8 cellular contexts compared by ENCODE assay signal in the genomic region with DNA sequence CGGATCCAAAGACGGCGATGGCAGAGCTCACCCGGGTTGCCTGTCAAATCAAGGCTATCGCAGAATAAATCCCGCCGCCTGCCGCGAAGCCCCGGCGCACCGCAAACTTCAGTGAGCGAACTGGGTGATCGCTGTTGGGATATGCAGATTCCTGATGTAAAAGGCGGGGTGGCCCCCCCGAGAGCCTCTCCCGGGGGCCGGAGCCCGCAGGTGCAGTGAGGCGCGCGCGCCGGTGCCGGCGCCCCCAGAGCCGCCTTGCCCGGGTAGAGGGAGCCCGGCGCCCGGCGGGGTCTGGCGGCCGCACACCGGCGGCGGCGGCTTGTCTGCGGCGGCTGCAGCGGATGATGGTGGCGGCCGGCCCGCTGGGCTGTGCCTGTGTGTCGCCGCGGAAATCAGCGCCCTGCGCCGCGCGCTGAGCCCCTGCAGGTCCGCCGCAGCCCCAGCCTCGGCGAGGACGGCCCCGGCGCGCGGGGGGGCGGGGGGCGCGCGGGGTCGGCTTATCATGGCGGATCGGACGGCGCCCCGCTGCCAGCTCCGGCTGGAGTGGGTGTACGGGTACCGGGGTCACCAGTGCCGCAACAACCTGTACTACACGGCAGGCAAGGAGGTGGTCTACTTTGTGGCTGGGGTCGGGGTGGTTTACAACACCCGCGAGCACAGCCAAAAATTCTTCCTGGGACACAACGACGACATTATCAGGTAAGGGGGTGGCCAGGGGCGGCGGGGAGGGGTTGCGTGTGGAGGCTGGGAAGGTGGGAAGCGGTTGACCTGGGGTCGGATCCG. TPM values are rescaled to one million over a fixed set of nuclear protein-coding genes. Genes with fewer than 3 reads are reported as not detected.
DNase-seq lines count a peak whose midpoint lies in the region; ATAC-seq, FAIRE-seq and TF ChIP-seq lines count a peak whose summit lies in the region.

No MANE protein-coding gene starts in this region.

- H3K9me3 Mint-ChIP-seq in Caco-2 (ENCODE audit: unreplicated experiment) (no peaks in the 10 kb centered on the region), WTC11 (no peaks in the 10 kb centered on the region)
- H3K9me3 Mint-ChIP-seq in naive thymus-derived CD8-positive, alpha-beta T cell, result no peaks in the 10 kb centered on the region

- H3K36me3 Mint-ChIP-seq in Caco-2 (ENCODE audit: insufficient read depth, unreplicated experiment) (no peaks in the 10 kb centered on the region), WTC11 (no peaks in the 10 kb centered on the region)
- no peaks in the 10 kb centered on the region for H3K36me3 Mint-ChIP-seq in naive thymus-derived CD8-positive, alpha-beta T cell

- no peaks in the 10 kb centered on the region for H3K9me3 ChIP-seq in Caco-2

- no TSS peak for BruUV-seq in Caco-2 (replicated peaks; lab: Mats Ljungman, UMichigan)

- H3K27me3 ChIP-seq in Caco-2 (replicated peaks; ENCODE audit: control insufficient read depth, insufficient read depth, low read length), result no peaks in the 10 kb centered on the region

- CTCF ChIA-PET in Caco-2 (lab: Charles Lee), result no interaction called here
- CTCF ChIA-PET in WTC11 (lab: Charles Lee), result interaction anchor here (0.7 to 1.1 kb wide), 2 partner anchors 59 to 114 kb away, joined by 3 to 5 read pairs; no protein-coding TSS in a partner anchor

- H3K27ac Mint-ChIP-seq in Caco-2 (ENCODE audit: unreplicated experiment) (peak overlapping the region; percentile 42), WTC11 (no peak overlapping the region)
- H3K27ac Mint-ChIP-seq in naive thymus-derived CD8-positive, alpha-beta T cell, result peak overlapping the region in 6 of 10 donors; percentile 7 to 96 (median 65)

- H3K4me1 ChIP-seq in Caco-2, result no peaks in the 10 kb centered on the region

- no peaks in the 10 kb centered on the region for H3K36me3 ChIP-seq in Caco-2 (ENCODE audit: control insufficient read depth, insufficient read depth, low read length)

- H3K4me1 Mint-ChIP-seq in Caco-2 (ENCODE audit: low read depth, unreplicated experiment) (peaks cover 7% of the 10 kb centered on the region), WTC11 (peaks cover 7% of the 10 kb centered on the region)
- peaks cover 6 to 21% (median 14%) of the 10 kb centered on the region in 4 donors for H3K4me1 Mint-ChIP-seq in naive thymus-derived CD8-positive, alpha-beta T cell

- H3K4me3 Mint-ChIP-seq in Caco-2 (ENCODE audit: unreplicated experiment) (peak overlapping the region; percentile 92), WTC11 (peak overlapping the region; percentile 89)
- peak overlapping the region; percentile 90 to 99 (median 94) for H3K4me3 Mint-ChIP-seq in naive thymus-derived CD8-positive, alpha-beta T cell

- FAIRE-seq in HTR-8/SVneo (lab: Jason Lieb, UNC), result no peak

- POLR2A ChIA-PET in Caco-2 (lab: Charles Lee), result no interaction called here
- POLR2A ChIA-PET in WTC11 (lab: Charles Lee), result no interaction called here
- POLR2A ChIA-PET in naive thymus-derived CD8-positive, alpha-beta T cell (lab: Charles Lee), result interaction anchor here (0.5 kb wide), 1 partner anchor 718 kb away, joined by 3 read pairs; no protein-coding TSS in a partner anchor

- DNase-seq in Caco-2, result peak in 1 of 2 experiments; percentile 43
- DNase-seq in HTR-8/SVneo (ENCODE audit: insufficient read length, low spot score), result peak; percentile 21
- DNase-seq in WTC11 (ENCODE audit: low spot score), result peak; percentile 44
- DNase-seq in epithelial cell of esophagus (ENCODE audit: low read depth), result peak; percentile 24
- peak; percentile 8 to 66 (median 33) for DNase-seq in naive thymus-derived CD8-positive, alpha-beta T cell
- DNase-seq in NCI-H226, result no peak

- peak overlapping the region; percentile 76 for H3K4me3 ChIP-seq in Caco-2 (ENCODE audit: low read depth, low read length)
- peak overlapping the region; percentile 83 for H3K4me3 ChIP-seq in epithelial cell of esophagus (ENCODE audit: low read length)

- H3K27me3 Mint-ChIP-seq in Caco-2 (ENCODE audit: insufficient read depth, unreplicated experiment) (peaks cover 4% of the 10 kb centered on the region), WTC11 (ENCODE audit: low read depth) (peaks cover 58% of the 10 kb centered on the region)
- peaks cover 19 to 51% (median 35%) of the 10 kb centered on the region in 5 donors for H3K27me3 Mint-ChIP-seq in naive thymus-derived CD8-positive, alpha-beta T cell

- TF ChIP-seq CTCF in Caco-2 (IDR thresholded peaks at IDR 0.05; ENCODE audit: insufficient read depth in 1 of 2, low read depth in 1 of 2, low read length in 1 of 2, severe bottlenecking in 1 of 2, unreplicated experiment in 1 of 2), result no peak
- TF ChIP-seq CTCF in WTC11 (IDR thresholded peaks at IDR 0.05), result no peak
- no peak for TF ChIP-seq CTCF in epithelial cell of esophagus (IDR thresholded peaks at IDR 0.05; ENCODE audit: insufficient read depth, low read depth, low read length, missing control alignments)

- ATAC-seq in WTC11 (peak; percentile 1), HG03095 (IDR thresholded peaks at IDR 0.05; ENCODE audit: unreplicated experiment) (no peak), HG03521 (IDR thresholded peaks at IDR 0.05; ENCODE audit: unreplicated experiment) (no peak)
- ATAC-seq in naive thymus-derived CD8-positive, alpha-beta T cell, result peak in 1 of 2 donors; percentile 0

- intact Hi-C loops in Caco-2 (cut with micrococcal nuclease; ENCODE audit: unreplicated experiment), result loop anchor here (5.0 kb wide), 1 partner anchor 113 kb away; no protein-coding TSS in a partner anchor

TF ChIP-seq in WTC11, 78 proteins besides CTCF, POLR2A, EP300 and RAD21:
- no peak for TF ChIP-seq CBFB (CRISPR knock-in tag; IDR thresholded peaks at IDR 0.05; ENCODE audit: low read depth)
- no peak for TF ChIP-seq SP1 (CRISPR knock-in tag; conservative IDR thresholded peaks at IDR 0.05)
- no peak for TF ChIP-seq SOX15 (CRISPR knock-in tag; IDR thresholded peaks at IDR 0.05)
- no peak for TF ChIP-seq ATF1 (CRISPR knock-in tag; IDR thresholded peaks at IDR 0.05)
- TF ChIP-seq PRRX2 (CRISPR knock-in tag; IDR thresholded peaks at IDR 0.05), result no peak
- TF ChIP-seq ZNF512 (CRISPR knock-in tag; IDR thresholded peaks at IDR 0.05; ENCODE audit: borderline replicate concordance), result no peak
- TF ChIP-seq AR (CRISPR knock-in tag; IDR thresholded peaks at IDR 0.05), result no peak
- no peak for TF ChIP-seq NR3C1 (CRISPR knock-in tag; conservative IDR thresholded peaks at IDR 0.05; ENCODE audit: low read depth)
- no peak for TF ChIP-seq E2F5 (CRISPR knock-in tag; IDR thresholded peaks at IDR 0.05)

RNA-seq across cellular contexts. Expression of gene EML6, which starts 1.3 kb away (rescaled TPM):
- total RNA-seq in Caco-2 (2022) (5.2 and 9.7 TPM in 2 replicates), WTC11 (2021) (1.9 to 2.5 TPM (median 2.1 TPM) in 3 replicates)
- 1 to 10 TPM; 1.4 to 3.3 TPM for total RNA-seq in naive thymus-derived CD8-positive, alpha-beta T cell
- polyA plus RNA-seq in naive thymus-derived CD8-positive, alpha-beta T cell, result under 1 TPM in 1 of 3 donors, not detected in 2; 0.03 TPM
